ENCODE assay signal across 12 cellular contexts in genomic region chr7:106247827-106248201, GRCh38.
"Had no signal": no experiment of that assay in that cellular context is flagged by ENCODE, and none has a peak within 500 bp of the region (broad histone marks: within the 10 kb centered on the region; RNA-seq: fewer than 3 reads in every experiment).

No MANE protein-coding gene starts in this region.

- H3K4me3 ChIP-seq: colonic mucosa, gastroesophageal sphincter, left ventricle myocardium inferior, testis had no signal

- H3K27me3 ChIP-seq: colonic mucosa, gastroesophageal sphincter, testis had no signal

- H3K9me3 ChIP-seq: colonic mucosa, testis had no signal

- ATAC-seq: gastroesophageal sphincter had no signal

- H3K4me1 ChIP-seq: colonic mucosa, gastroesophageal sphincter, left ventricle myocardium inferior, testis had no signal

- H3K27ac Mint-ChIP-seq: stimulated activated naive CD8-positive, alpha-beta T cell treated with anti-CD3 and anti-CD28 coated beads, Interleukin-15, Interleukin-2, amounts not matched to agents 100 ng/mL and 50 ng/mL, for 24 hours had no signal

- DNase-seq: activated CD4-positive, alpha-beta T cell treated with anti-CD3 and anti-CD28 coated beads for 4 hours; activated CD8-positive, alpha-beta memory T cell treated with anti-CD3 and anti-CD28 coated beads for 24 hours; caudate nucleus; colonic mucosa; left ventricle myocardium inferior; mesendoderm; posterior cingulate gyrus; right cardiac atrium; testis; WERI-Rb-1 had no signal

- H3K4me3 Mint-ChIP-seq: stimulated activated naive CD8-positive, alpha-beta T cell treated with anti-CD3 and anti-CD28 coated beads, Interleukin-15, Interleukin-2, amounts not matched to agents 100 ng/mL and 50 ng/mL, for 24 hours had no signal

- H3K27me3 Mint-ChIP-seq: stimulated activated naive CD8-positive, alpha-beta T cell treated with anti-CD3 and anti-CD28 coated beads, Interleukin-15, Interleukin-2, amounts not matched to agents 100 ng/mL and 50 ng/mL, for 24 hours had no signal

- H3K27ac ChIP-seq: colonic mucosa, gastroesophageal sphincter, left ventricle myocardium inferior, testis, WERI-Rb-1 had no signal
